In genomic region chr4:88674989-88675388, GRCh38 we compare ENCODE assay signal across 1 cellular context.
TF ChIP-seq lines count a peak whose summit lies in the region.

No MANE protein-coding gene starts in this region.

TF ChIP-seq in WTC11, 78 proteins besides CTCF, POLR2A, EP300 and RAD21 (continued from another document):
- TF ChIP-seq FOXP4 (CRISPR knock-in tag; IDR thresholded peaks at IDR 0.05) = no peak
- TF ChIP-seq NR2C2 (CRISPR knock-in tag; IDR thresholded peaks at IDR 0.05) = no peak
- no peak for TF ChIP-seq KAT7 (CRISPR knock-in tag; IDR thresholded peaks at IDR 0.05; ENCODE audit: borderline replicate concordance)
- TF ChIP-seq USF1 (CRISPR knock-in tag; IDR thresholded peaks at IDR 0.05) = no peak
- TF ChIP-seq ATF6 (CRISPR knock-in tag; IDR thresholded peaks at IDR 0.05) = no peak
